29 cellular contexts compared by ENCODE assay signal in genomic region chr7:156223935-156224334, GRCh38.
"Had no signal": no experiment of that assay in that cellular context is flagged by ENCODE, and none has a peak within 500 bp of the region (broad histone marks: within the 10 kb centered on the region; RNA-seq: fewer than 3 reads in every experiment).

No MANE protein-coding gene starts in this region.

- H3K36me3 Mint-ChIP-seq: mesothelial cell of epicardium, naive B cell had no signal

- H3K36me3 ChIP-seq: esophagus squamous epithelium, heart right ventricle, lower lobe of right lung, pancreas, right lobe of liver, suprapubic skin, transverse colon had no signal

- ATAC-seq: heart right ventricle; left colon; left ventricle myocardium superior; lower lobe of right lung; mucosa of descending colon; pancreas; right lobe of liver; stimulated activated naive CD8-positive, alpha-beta T cell treated with anti-CD3 and anti-CD28 coated beads, Interleukin-15, amount 100 ng/mL, for 72 hours had no signal

- H3K9me3 ChIP-seq: lower lobe of right lung, pancreas, right lobe of liver, suprapubic skin, transverse colon had no signal

- H3K27ac ChIP-seq: dorsolateral prefrontal cortex, esophagus squamous epithelium, heart right ventricle, lower lobe of right lung, pancreas, right lobe of liver, suprapubic skin, transverse colon had no signal

- H3K4me3 ChIP-seq: dorsolateral prefrontal cortex, esophagus squamous epithelium, heart right ventricle, lower lobe of right lung, mucosa of descending colon, pancreas, right lobe of liver, suprapubic skin, transverse colon had no signal

- DNase-seq: cerebellar nuclear complex; effector CD4-positive, alpha-beta T cell; esophagus squamous epithelium; foreskin melanocyte; glutamatergic neuron; heart right ventricle; hippocampal formation; kidney glomerular epithelial cell; left colon; left ventricle myocardium superior; lower lobe of right lung; mesenchymal stem cell; mucosa of descending colon; naive B cell; occipital lobe; pancreas; retina; right lobe of liver; small intestine; stimulated activated CD4-positive, alpha-beta T cell treated with anti-CD3 and anti-CD28 coated beads, Interleukin-15, amount 100 ng/mL, for 24 hours; stimulated activated CD4-positive, alpha-beta T cell treated with anti-CD3 and anti-CD28 coated beads, Interleukin-2, amount 100 ng/mL, for 48 hours; stimulated activated CD8-positive, alpha-beta memory T cell treated with anti-CD3 and anti-CD28 coated beads, Interleukin-4, amount 100 ng/mL, for 48 hours; stimulated activated naive CD4-positive, alpha-beta T cell; stimulated activated naive CD8-positive, alpha-beta T cell treated with anti-CD3 and anti-CD28 coated beads, Interleukin-15, amount 100 ng/mL, for 72 hours; transverse colon had no signal

- H3K4me1 ChIP-seq: esophagus squamous epithelium, heart right ventricle, lower lobe of right lung, pancreas, right lobe of liver, suprapubic skin, transverse colon had no signal

- H3K4me1 Mint-ChIP-seq: mesothelial cell of epicardium; naive B cell; nephron; stimulated activated naive CD8-positive, alpha-beta T cell treated with anti-CD3 and anti-CD28 coated beads, Interleukin-15, amount 100 ng/mL, for 72 hours had no signal

- H3K9me3 Mint-ChIP-seq: stimulated activated naive CD8-positive, alpha-beta T cell treated with anti-CD3 and anti-CD28 coated beads, Interleukin-15, amount 100 ng/mL, for 72 hours had no signal

- H3K27me3 ChIP-seq: pancreas, right lobe of liver, suprapubic skin, transverse colon had no signal

- H3K4me3 Mint-ChIP-seq: mesothelial cell of epicardium; naive B cell; nephron; stimulated activated naive CD8-positive, alpha-beta T cell treated with anti-CD3 and anti-CD28 coated beads, Interleukin-15, amount 100 ng/mL, for 72 hours had no signal

- H3K27ac Mint-ChIP-seq: mesothelial cell of epicardium; naive B cell; nephron; stimulated activated naive CD8-positive, alpha-beta T cell treated with anti-CD3 and anti-CD28 coated beads, Interleukin-15, amount 100 ng/mL, for 72 hours had no signal
